In the genomic region with DNA sequence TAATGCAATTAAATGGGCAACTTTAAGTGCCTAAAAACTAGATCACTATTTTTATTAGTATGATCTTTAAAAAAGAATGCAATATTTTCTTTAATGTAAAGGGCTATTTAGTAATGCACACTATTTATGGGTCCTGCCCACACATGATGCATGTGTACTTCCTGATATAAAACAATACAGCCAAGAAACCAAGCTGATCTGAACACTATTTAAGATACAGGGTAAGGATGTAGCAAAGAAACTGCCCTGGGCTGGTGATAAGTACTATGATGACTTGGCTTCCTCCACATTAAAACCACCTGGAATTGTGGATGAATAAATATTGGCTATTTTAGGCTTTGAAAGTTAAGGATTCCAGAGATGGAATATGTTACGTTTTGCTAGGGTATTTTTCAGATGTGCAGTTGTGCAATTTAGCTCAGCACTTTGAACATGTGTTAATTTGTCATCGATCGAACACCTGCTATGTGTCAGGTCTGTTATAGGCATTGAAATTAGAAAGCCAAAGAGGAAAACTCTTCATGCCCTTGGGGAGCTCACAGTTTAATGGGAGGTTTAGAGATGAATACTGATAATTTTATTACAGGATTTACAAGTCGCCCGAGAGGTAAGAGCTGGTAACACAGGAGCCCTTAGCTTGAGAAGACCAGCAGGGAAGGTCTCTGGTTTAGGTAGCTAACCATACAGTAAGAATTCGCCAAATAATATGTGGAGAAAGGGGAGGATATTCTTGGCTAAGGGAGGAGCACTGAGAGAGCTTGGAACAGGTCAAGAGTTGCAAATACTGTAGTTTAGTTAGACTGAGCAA, we compare ENCODE assay signal across 20 cellular contexts.
A peak's percentile ranks its signal among the peaks of the same experiment; 100 is the strongest.
DNase-seq lines count a peak whose midpoint lies in the region; ATAC-seq, FAIRE-seq and TF ChIP-seq lines count a peak whose summit lies in the region.
"Had no signal": no experiment of that assay in that cellular context is flagged by ENCODE, and none has a peak within 500 bp of the region (broad histone marks: within the 10 kb centered on the region; RNA-seq: fewer than 3 reads in every experiment).

No MANE protein-coding gene starts in this region.

- no peak overlapping the region for H3K27ac ChIP-seq in foreskin keratinocyte
- H3K27ac ChIP-seq in parathyroid adenoma, result no peak overlapping the region

- no peaks in the 10 kb centered on the region for H3K79me2 ChIP-seq in parathyroid adenoma

- no peak overlapping the region for H3K9ac ChIP-seq in parathyroid adenoma

- H3K27me3 ChIP-seq in foreskin keratinocyte, result no peaks in the 10 kb centered on the region
- H3K27me3 ChIP-seq in parathyroid adenoma (ENCODE audit: control insufficient read depth, insufficient read depth, low read length), result no peaks in the 10 kb centered on the region

- DNase-seq in H54 (ENCODE audit: insufficient read length, low spot score) (no peak), NCI-H226 (peak; percentile 29), foreskin keratinocyte (peak; percentile 27 to 53), MV-4-11 (lab: John Stamatoyannopoulos, UW) (no peak), SKM-1 treated with dmso at 0.1 percent for 144 hours (lab: John Stamatoyannopoulos, UW; ENCODE audit: unreplicated experiment) (no peak)
- DNase-seq: CD8-positive, alpha-beta T cell; DND-41; GDM1; HFFc6; NCI-H1436 treated with DMSO at 0.1 percent for 48 hours; NCI-H2227 treated with DMSO at 0.1 percent for 48 hours; NCI-H526 treated with DMSO at 0.1 percent for 48 hours; NK-92 treated with Interleukin-12 subunit alpha and Interleukin-12 subunit beta, amount 100 ng/mL, for 24 hours; OCI-M1 had no signal

- peak overlapping the region; percentile 1 for H2AFZ ChIP-seq in parathyroid adenoma

- ATAC-seq in foreskin keratinocyte (peak; percentile 51), GM21528 (IDR thresholded peaks at IDR 0.05; ENCODE audit: low FRiP score, unreplicated experiment) (no peak), HG03571 (IDR thresholded peaks at IDR 0.05; ENCODE audit: unreplicated experiment) (no peak)
- ATAC-seq: CD8-positive, alpha-beta T cell; GM23338 had no signal

- no peaks in the 10 kb centered on the region for H3K9me3 ChIP-seq in parathyroid adenoma (ENCODE audit: control insufficient read depth, low read length)

- H3K4me3 ChIP-seq in parathyroid adenoma (ENCODE audit: low read depth, low read length), result no peak overlapping the region
- H3K4me3 ChIP-seq: GM23338 had no signal

- peaks cover 33% of the 10 kb centered on the region for H3K4me1 ChIP-seq in foreskin keratinocyte
- H3K4me1 ChIP-seq in parathyroid adenoma, result peaks cover 32% of the 10 kb centered on the region

- H3K36me3 ChIP-seq in parathyroid adenoma (ENCODE audit: control insufficient read depth, insufficient read depth, low read length), result no peaks in the 10 kb centered on the region

- FAIRE-seq in H54 (lab: Jason Lieb, UNC), result peak; percentile 30
- FAIRE-seq: D721Med, GM12892 had no signal

- no peak overlapping the region for H3K4me2 ChIP-seq in parathyroid adenoma (ENCODE audit: low read length)
- H3K4me2 ChIP-seq: GM23338 had no signal

- TF ChIP-seq CTCF in foreskin keratinocyte (conservative IDR thresholded peaks at IDR 0.05) (no peak), parathyroid adenoma (IDR thresholded peaks at IDR 0.05) (no peak)

- no peak for TF ChIP-seq POLR2A in H54 (IDR thresholded peaks at IDR 0.05; ENCODE audit: low read depth, low read length)

Comparison
In these comparisons a context has a peak if more than half of its experiments do, and no peak if none do; other contexts are left out.
1. DNase-seq: peak in NCI-H226 (single experiment) and foreskin keratinocyte (2 of 2); none in H54 (single experiment), MV-4-11 (single experiment) and SKM-1 treated with dmso at 0.1 percent for 144 hours (single experiment).